12 cellular contexts compared by ENCODE assay signal in genomic region chr19:29927944-29928669, GRCh38. TPM values are rescaled to one million over a fixed set of nuclear protein-coding genes. Genes with fewer than 3 reads are reported as not detected.
A peak's percentile ranks its signal among the peaks of the same experiment; 100 is the strongest.
DNase-seq lines count a peak whose midpoint lies in the region; ATAC-seq, FAIRE-seq and TF ChIP-seq lines count a peak whose summit lies in the region.
"Had no signal": no experiment of that assay in that cellular context is flagged by ENCODE, and none has a peak within 500 bp of the region (broad histone marks: within the 10 kb centered on the region; RNA-seq: fewer than 3 reads in every experiment).

No MANE protein-coding gene starts in this region.

- H3K4me3 Mint-ChIP-seq in stimulated activated naive CD8-positive, alpha-beta T cell treated with anti-CD3 and anti-CD28 coated beads, Interleukin-15, amount 100 ng/mL, for 72 hours: no peak overlapping the region
- H3K4me3 Mint-ChIP-seq: CD4-positive, alpha-beta T cell had no signal

- ATAC-seq in GM21447 (IDR thresholded peaks at IDR 0.05; ENCODE audit: unreplicated experiment) (peak; percentile 71), GM18498 (IDR thresholded peaks at IDR 0.05; ENCODE audit: unreplicated experiment) (no peak), GM18861 (IDR thresholded peaks at IDR 0.05; ENCODE audit: unreplicated experiment) (no peak)
- ATAC-seq in stimulated activated naive CD8-positive, alpha-beta T cell treated with anti-CD3 and anti-CD28 coated beads, Interleukin-15, amount 100 ng/mL, for 72 hours: no peak
- ATAC-seq: activated CD4-positive, CD25-positive, alpha-beta regulatory T cell treated with anti-CD3 and anti-CD28 coated beads, Interleukin-2, amount 50 U/mL, for 24 hours had no signal

- H3K36me3 ChIP-seq in HUES6 (ENCODE audit: control insufficient read depth, insufficient read depth, low read length) (no peaks in the 10 kb centered on the region), kidney (ENCODE audit: control insufficient read depth in 1 of 2, insufficient read depth in 2 of 2, low read length in 2 of 2) (no peaks in the 10 kb centered on the region)

- no peak overlapping the region for H3K27ac ChIP-seq in HUES6 (ENCODE audit: low read depth, low read length)
- H3K27ac ChIP-seq in kidney (ENCODE audit: low read depth in 2 of 2, low read length in 2 of 2): no peak overlapping the region

- H3K9me3 ChIP-seq in HUES6 (ENCODE audit: control insufficient read depth, insufficient read depth, low read depth, low read length): no peaks in the 10 kb centered on the region
- H3K9me3 ChIP-seq in kidney (ENCODE audit: control insufficient read depth in 1 of 2, low read length in 2 of 2): no peaks in the 10 kb centered on the region

- no peak for TF ChIP-seq CTCF in GM12865 (IDR thresholded peaks at IDR 0.05; ENCODE audit: insufficient read depth, low read depth, low read length, missing control alignments)
- TF ChIP-seq CTCF in kidney (IDR thresholded peaks at IDR 0.05; ENCODE audit: borderline replicate concordance, extremely low read depth, insufficient read depth): no peak

- H3K4me3 ChIP-seq in GM12865 (ENCODE audit: low read depth, low read length) (peak overlapping the region; percentile 46), HUES6 (ENCODE audit: low read depth, low read length) (no peak overlapping the region), kidney (ENCODE audit: low read length in 2 of 2) (no peak overlapping the region)

- H3K27ac Mint-ChIP-seq in stimulated activated naive CD8-positive, alpha-beta T cell treated with anti-CD3 and anti-CD28 coated beads, Interleukin-15, amount 100 ng/mL, for 72 hours: no peak overlapping the region
- H3K27ac Mint-ChIP-seq: CD4-positive, alpha-beta T cell had no signal

- peaks cover 4% of the 10 kb centered on the region for H3K4me1 Mint-ChIP-seq in stimulated activated naive CD8-positive, alpha-beta T cell treated with anti-CD3 and anti-CD28 coated beads, Interleukin-15, amount 100 ng/mL, for 72 hours

- peak; percentile 91 for DNase-seq in GM12865 (ENCODE audit: low read depth)
- peak; percentile 37 for DNase-seq in kidney
- no peak for DNase-seq in KBM-7
- DNase-seq in stimulated activated naive CD8-positive, alpha-beta T cell treated with anti-CD3 and anti-CD28 coated beads, Interleukin-15, amount 100 ng/mL, for 72 hours: no peak
- DNase-seq: CD4-positive, alpha-beta T cell; Karpas-422; stimulated activated CD4-positive, alpha-beta T cell treated with anti-CD3 and anti-CD28 coated beads, Interleukin-15, amount 100 ng/mL, for 24 hours had no signal

- FAIRE-seq in kidney (lab: Jason Lieb, UNC): no peak

- no peaks in the 10 kb centered on the region; the same call in 1 of the 2 replicates for H3K27me3 ChIP-seq in HUES6 (ENCODE audit: control insufficient read depth, insufficient read depth, low read length)

- peak overlapping the region; percentile 27 for H3K9ac ChIP-seq in HUES6 (ENCODE audit: low read length)
- no peak overlapping the region for H3K9ac ChIP-seq in kidney (ENCODE audit: low read length in 2 of 2)

- no peaks in the 10 kb centered on the region for H3K9me3 Mint-ChIP-seq in stimulated activated naive CD8-positive, alpha-beta T cell treated with anti-CD3 and anti-CD28 coated beads, Interleukin-15, amount 100 ng/mL, for 72 hours
- H3K9me3 Mint-ChIP-seq: CD4-positive, alpha-beta T cell had no signal

- intact Hi-C loops in kidney (cut with DNase I): no loop called here

- H3K4me1 ChIP-seq in HUES6 (ENCODE audit: control insufficient read depth, insufficient read depth, low read length) (peaks cover 8% of the 10 kb centered on the region), kidney (ENCODE audit: control insufficient read depth in 1 of 2, insufficient read depth in 1 of 2, low read depth in 1 of 2, low read length in 2 of 2) (no peaks in the 10 kb centered on the region)

- in situ Hi-C loops in KBM-7 (cut with MboI; ENCODE audit: low pct_unique_long_range_greater_than_20kb, low sequenced_read_pairs): no loop called here

- H3K27me3 Mint-ChIP-seq in stimulated activated naive CD8-positive, alpha-beta T cell treated with anti-CD3 and anti-CD28 coated beads, Interleukin-15, amount 100 ng/mL, for 72 hours: no peaks in the 10 kb centered on the region

RNA-seq across cellular contexts. Expression of gene URI1, which starts 13.9 kb away (rescaled TPM):
- 56.3 TPM for total RNA-seq in kidney
- polyA plus RNA-seq in kidney (ENCODE audit: insufficient read depth, low read depth, low replicate concordance): 34.8 TPM

Comparison
In these comparisons a context has a peak if more than half of its experiments do, and no peak if none do; other contexts are left out.
1. DNase-seq: peak in GM12865 (single experiment) and kidney (single experiment); none in KBM-7 (single experiment) and stimulated activated naive CD8-positive, alpha-beta T cell treated with anti-CD3 and anti-CD28 coated beads, Interleukin-15, amount 100 ng/mL, for 72 hours (0 of 2).